9 cellular contexts compared by ENCODE assay signal in the genomic region with DNA sequence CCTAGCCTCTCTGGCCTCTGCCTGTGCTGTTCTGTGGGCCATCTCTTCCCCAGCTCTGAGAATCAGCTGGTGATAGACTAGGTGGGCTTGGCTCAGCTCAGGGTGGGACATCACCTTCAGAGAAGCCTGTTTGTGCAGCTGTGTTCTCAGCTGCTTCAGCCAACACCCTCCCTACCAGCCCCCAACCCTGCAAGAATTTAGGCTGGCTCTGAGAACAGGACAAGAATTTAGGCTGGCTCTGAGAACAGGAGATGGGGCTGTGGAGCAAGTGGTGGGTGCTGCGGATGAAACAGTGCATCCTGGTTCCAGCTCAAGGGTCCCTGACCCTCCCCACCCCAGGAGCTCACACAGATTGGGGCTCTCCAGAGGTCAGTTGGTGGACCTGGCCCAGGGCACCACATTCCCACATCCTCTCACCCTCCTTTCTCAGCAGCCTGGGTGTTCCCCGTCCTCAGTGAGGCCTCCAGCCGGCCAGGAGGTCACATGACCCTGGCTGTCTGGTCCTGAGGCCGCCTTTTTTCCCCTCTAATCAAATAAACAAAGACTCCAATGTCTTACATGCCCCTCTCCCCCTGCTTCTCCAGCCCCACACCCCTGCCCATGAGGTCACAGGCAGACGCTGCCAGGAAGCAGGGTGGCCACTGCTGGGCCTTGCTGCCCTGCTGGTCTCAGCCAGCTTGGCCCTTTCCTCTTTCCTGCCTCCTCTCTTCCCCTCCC. TPM values are rescaled to one million over a fixed set of nuclear protein-coding genes. Genes with fewer than 3 reads are reported as not detected.
DNase-seq lines count a peak whose midpoint lies in the region; ATAC-seq and FAIRE-seq lines count a peak whose summit lies in the region.
"Had no signal": no experiment of that assay in that cellular context is flagged by ENCODE, and none has a peak within 500 bp of the region (broad histone marks: within the 10 kb centered on the region; RNA-seq: fewer than 3 reads in every experiment).

No MANE protein-coding gene starts in this region.

- H3K4me3 ChIP-seq in duodenal mucosa (ENCODE audit: low read depth in 1 of 2, low read length in 2 of 2) (no peak overlapping the region), HAP-1 (no peak overlapping the region)

- no peak for ATAC-seq in activated naive CD4-positive, alpha-beta T cell treated with anti-CD3 and anti-CD28 coated beads, Interleukin-2, amount 50 U/mL, for 72 hours
- no peak for ATAC-seq in HG02610 (IDR thresholded peaks at IDR 0.05; ENCODE audit: unreplicated experiment)

- H3K36me3 ChIP-seq in duodenal mucosa (ENCODE audit: control insufficient read depth in 1 of 2, insufficient read depth in 2 of 2, low read length in 2 of 2) (peaks cover 15 to 34% of the 10 kb centered on the region in 2 donors), HAP-1 (replicated peaks) (peaks cover 32% of the 10 kb centered on the region)

- H3K9me3 ChIP-seq in duodenal mucosa (ENCODE audit: control insufficient read depth in 1 of 2, low read length in 2 of 2), result no peaks in the 10 kb centered on the region
- no peaks in the 10 kb centered on the region for H3K9me3 ChIP-seq in HAP-1

- H3K27ac ChIP-seq in duodenal mucosa (ENCODE audit: low read depth, low read length), result peak overlapping the region; percentile 57

- DNase-seq in activated naive CD4-positive, alpha-beta T cell treated with anti-CD3 and anti-CD28 coated beads, Interleukin-2, amount 50 U/mL, for 72 hours (ENCODE audit: low spot score in 2 of 2), result no peak
- no peak for DNase-seq in activated naive CD4-positive, alpha-beta T cell (lab: John Stamatoyannopoulos, UW)
- DNase-seq in midbrain (lab: John Stamatoyannopoulos, UW), result peak; percentile 93
- DNase-seq in urothelium cell line (ENCODE audit: low spot score), result peak; percentile 67
- DNase-seq in stimulated activated CD4-positive, alpha-beta T cell treated with anti-CD3 and anti-CD28 coated beads, Interleukin-12 subunit alpha, Interleukin-12 subunit beta, amount 100 ng/mL, for 4 hours, result no peak
- DNase-seq in HAP-1 (ENCODE audit: low spot score in 2 of 2), result no peak
- DNase-seq: stimulated activated CD4-positive, alpha-beta T cell treated with anti-CD3 and anti-CD28 coated beads, Interleukin-4, amount 100 ng/mL, for 24 hours had no signal

- H3K36me3 Mint-ChIP-seq in activated naive CD4-positive, alpha-beta T cell treated with anti-CD3 and anti-CD28 coated beads, Interleukin-2, amount 50 U/mL, for 72 hours, result peaks cover 0 to 6% of the 10 kb centered on the region in 2 donors

- no peak for FAIRE-seq in urothelium cell line (lab: Jason Lieb, UNC)

- H3K9ac ChIP-seq in duodenal mucosa (ENCODE audit: low read depth in 1 of 2, low read length in 2 of 2), result peak overlapping the region in 1 of 2 donors; percentile 6

- peak overlapping the region; percentile 1 to 71 for H3K27ac Mint-ChIP-seq in activated naive CD4-positive, alpha-beta T cell treated with anti-CD3 and anti-CD28 coated beads, Interleukin-2, amount 50 U/mL, for 72 hours

- H3K4me1 ChIP-seq in duodenal mucosa (ENCODE audit: control insufficient read depth in 1 of 2, insufficient read depth in 2 of 2, low read length in 2 of 2) (peaks cover 42 to 51% of the 10 kb centered on the region in 2 donors), HAP-1 (no peaks in the 10 kb centered on the region)

- in situ Hi-C loops in HAP-1 (cut with MboI; ENCODE audit: low sequenced_read_pairs), result no loop called here

- no peaks in the 10 kb centered on the region for H3K9me3 Mint-ChIP-seq in activated naive CD4-positive, alpha-beta T cell treated with anti-CD3 and anti-CD28 coated beads, Interleukin-2, amount 50 U/mL, for 72 hours

- H3K27me3 ChIP-seq in duodenal mucosa (ENCODE audit: control insufficient read depth in 1 of 2, insufficient read depth in 2 of 2, low read length in 2 of 2) (no peaks in the 10 kb centered on the region), HAP-1 (ENCODE audit: low read depth) (no peaks in the 10 kb centered on the region)

RNA-seq across cellular contexts. Expression of gene PLEKHO2, which starts 14.9 kb away (rescaled TPM):
- 10 to 100 TPM; 13.7 to 16.1 TPM for total RNA-seq in activated naive CD4-positive, alpha-beta T cell treated with anti-CD3 and anti-CD28 coated beads, Interleukin-2, amount 50 U/mL, for 72 hours

RNA-seq across cellular contexts. Expression of gene PIF1, which starts 31.1 kb away (rescaled TPM):
- total RNA-seq in activated naive CD4-positive, alpha-beta T cell treated with anti-CD3 and anti-CD28 coated beads, Interleukin-2, amount 50 U/mL, for 72 hours, result 10 to 100 TPM; 47.5 to 56.0 TPM

RNA-seq across cellular contexts. Expression of gene ANKDD1A, which starts 55.1 kb away (rescaled TPM):
- 1 to 10 TPM; 3.8 to 8.9 TPM for total RNA-seq in activated naive CD4-positive, alpha-beta T cell treated with anti-CD3 and anti-CD28 coated beads, Interleukin-2, amount 50 U/mL, for 72 hours

Comparison
In these comparisons a context has a peak if more than half of its experiments do, and no peak if none do; other contexts are left out.
1. DNase-seq: peak in midbrain (single experiment) and urothelium cell line (single experiment); none in activated naive CD4-positive, alpha-beta T cell treated with anti-CD3 and anti-CD28 coated beads, Interleukin-2, amount 50 U/mL, for 72 hours (0 of 2), activated naive CD4-positive, alpha-beta T cell (0 of 4), stimulated activated CD4-positive, alpha-beta T cell treated with anti-CD3 and anti-CD28 coated beads, Interleukin-12 subunit alpha, Interleukin-12 subunit beta, amount 100 ng/mL, for 4 hours (single experiment) and HAP-1 (0 of 2).